Comparison of ENCODE assay signal across 22 cellular contexts in genomic region chr20:61333484-61334108, GRCh38.
"Had no signal": no experiment of that assay in that cellular context is flagged by ENCODE, and none has a peak within 500 bp of the region (broad histone marks: within the 10 kb centered on the region; RNA-seq: fewer than 3 reads in every experiment).

No MANE protein-coding gene starts in this region.

- H3K4me2 ChIP-seq: PC-9, SK-N-SH had no signal

- H3K4me3 ChIP-seq: MG63, PC-9, Peyer's patch, SJSA1 had no signal

- H3K9me3 ChIP-seq: MG63, Peyer's patch, SJSA1, SK-N-SH had no signal

- H3K27me3 ChIP-seq: Peyer's patch, SJSA1 had no signal

- H3K27ac ChIP-seq: HL-60, PC-9, Peyer's patch, SJSA1 had no signal

- H3K9ac ChIP-seq: SK-N-SH had no signal

- H3K4me1 ChIP-seq: Peyer's patch, SJSA1 had no signal

- H3K36me3 ChIP-seq: MG63, Peyer's patch, SJSA1 had no signal

- DNase-seq: KBM-7; MG63; NCI-H1092; NCI-H1105 treated with DMSO at 0.1 percent for 48 hours; NCI-H1417 treated with DMSO at 0.1 percent for 48 hours; NCI-H146; NCI-H1694 treated with DMSO at 0.1 percent for 48 hours; NCI-H1930; NCI-H2081; NCI-H2107; NCI-H2227 treated with DMSO at 0.1 percent for 48 hours; NCI-H69; NCI-H774; NK-92 treated with Interleukin-12 subunit alpha and Interleukin-12 subunit beta, amount 100 ng/mL, for 24 hours; OCI-M1; PC-9; Peyer's patch; Right ventricle myocardium superior; SIG-M5; SK-N-SH had no signal
